Comparison of ENCODE assay signal across 34 cellular contexts in the genomic region with DNA sequence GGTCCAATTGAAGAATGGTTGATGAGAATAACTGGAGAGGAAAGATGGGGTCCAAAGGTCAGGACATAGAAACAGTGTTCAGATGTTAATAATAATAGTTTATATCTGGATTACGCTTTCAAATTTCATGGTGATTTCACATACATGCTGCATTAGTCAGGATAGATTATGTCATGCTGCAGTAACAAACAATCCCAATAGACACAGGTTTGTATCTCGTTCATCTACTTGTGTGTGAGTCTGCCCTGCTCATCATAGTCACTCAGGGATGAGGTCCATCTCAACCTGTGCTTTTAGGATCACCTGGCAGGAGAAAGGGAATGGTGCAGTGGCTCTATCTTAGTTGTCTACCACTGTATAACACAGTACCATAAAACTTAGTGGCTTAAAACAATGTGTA. TPM values are rescaled to one million over a fixed set of nuclear protein-coding genes. Genes with fewer than 3 reads are reported as not detected.
"Had no signal": no experiment of that assay in that cellular context is flagged by ENCODE, and none has a peak within 500 bp of the region (broad histone marks: within the 10 kb centered on the region; RNA-seq: fewer than 3 reads in every experiment).

No MANE protein-coding gene starts in this region.

- H3K27me3 ChIP-seq: colonic mucosa, esophagus squamous epithelium, gastrocnemius medialis, heart right ventricle, left lung had no signal

- DNase-seq: colonic mucosa; cortex of kidney; effector CD8-positive, alpha-beta T cell; effector memory CD8-positive, alpha-beta T cell; endodermal cell; erythroblast; esophagus squamous epithelium; foreskin fibroblast; foreskin melanocyte; gastrocnemius medialis; glutamatergic neuron; head of caudate nucleus; heart right ventricle; hippocampal formation; left cardiac atrium; left lung; left ventricle myocardium superior; lower lobe of right lung; mesenchymal stem cell; mucosa of descending colon; naive B cell had no signal

- H3K9me3 ChIP-seq: colonic mucosa, esophagus squamous epithelium, gastrocnemius medialis, left lung, lower lobe of right lung had no signal

- H3K36me3 ChIP-seq: colonic mucosa, esophagus squamous epithelium, left lung, lower lobe of right lung had no signal

- H3K4me1 ChIP-seq: colonic mucosa, gastrocnemius medialis, left lung, lower lobe of right lung had no signal

- H3K27ac ChIP-seq: colonic mucosa, epithelial cell of prostate, esophagus squamous epithelium, gastrocnemius medialis, heart right ventricle, left lung, lower lobe of right lung had no signal

- H3K4me3 ChIP-seq: colonic mucosa, esophagus squamous epithelium, gastrocnemius medialis, heart right ventricle, left lung, lower lobe of right lung, mucosa of descending colon had no signal

- FAIRE-seq: endometrium, islet of Langerhans, keratinocyte had no signal

- ATAC-seq: effector memory CD8-positive, alpha-beta T cell; esophagus mucosa; gastrocnemius medialis; heart right ventricle; left cardiac atrium; left lung; left ventricle myocardium superior; lower lobe of right lung; mucosa of descending colon had no signal

RNA-seq across cellular contexts. Expression of a gene that starts 48.0 kb away (rescaled TPM):
- total RNA-seq: colonic mucosa, dermis microvascular lymphatic vessel endothelial cell, endodermal cell, esophagus mucosa, esophagus squamous epithelium, gastrocnemius medialis, glomerular endothelial cell, heart right ventricle, kidney epithelial cell, left cardiac atrium, left lung, left ventricle myocardium superior, lower leg skin, lower lobe of right lung, lung microvascular endothelial cell, mesenteric fat pad, mesothelial cell of epicardium, mucosa of descending colon, myocyte had no signal
- polyA plus RNA-seq: heart right ventricle, keratinocyte had no signal
